ENCODE assay signal across 13 cellular contexts in genomic region chr17:66737524-66737923, GRCh38.
A peak's percentile ranks its signal among the peaks of the same experiment; 100 is the strongest.
DNase-seq lines count a peak whose midpoint lies in the region; ATAC-seq and TF ChIP-seq lines count a peak whose summit lies in the region.
"Had no signal": no experiment of that assay in that cellular context is flagged by ENCODE, and none has a peak within 500 bp of the region (broad histone marks: within the 10 kb centered on the region; RNA-seq: fewer than 3 reads in every experiment).

No MANE protein-coding gene starts in this region.

- no peaks in the 10 kb centered on the region for H3K4me1 ChIP-seq in transverse colon
- no peaks in the 10 kb centered on the region for H3K4me1 ChIP-seq in CD4-positive, alpha-beta memory T cell (ENCODE audit: insufficient read depth, low read length)
- H3K4me1 ChIP-seq: Peyer's patch had no signal

- DNase-seq in AG04450 (ENCODE audit: low read depth, low spot score): no peak
- DNase-seq in SHP77 (lab: John Stamatoyannopoulos, UW): peak; percentile 67 to 75
- DNase-seq in fibroblast of pulmonary artery (ENCODE audit: low read depth): peak; percentile 58
- peak; percentile 81 to 84 for DNase-seq in lung microvascular endothelial cell (ENCODE audit: low read depth in 2 of 2)
- no peak for DNase-seq in transverse colon
- DNase-seq in CD4-positive, alpha-beta memory T cell: no peak
- DNase-seq: AML-193; mammary epithelial cell; NCI-H1436 treated with DMSO at 0.1 percent for 48 hours; Peyer's patch; stimulated activated CD4-positive, alpha-beta T cell treated with anti-CD3 and anti-CD28 coated beads, Interleukin-12 subunit alpha, Interleukin-12 subunit beta, amount 100 ng/mL, for 4 hours had no signal

- peaks cover 0 to 2% (median 0%) of the 10 kb centered on the region in 8 donors for H3K9me3 Mint-ChIP-seq in CD4-positive, alpha-beta memory T cell

- peak overlapping the region in 1 of 7 donors; percentile 49 for H3K27ac Mint-ChIP-seq in CD4-positive, alpha-beta memory T cell

- no peak for ATAC-seq in GM21423 (IDR thresholded peaks at IDR 0.05; ENCODE audit: unreplicated experiment)
- no peak for ATAC-seq in HG02970 (IDR thresholded peaks at IDR 0.05; ENCODE audit: low FRiP score, unreplicated experiment)

- TF ChIP-seq EP300 in transverse colon (IDR thresholded peaks at IDR 0.05; ENCODE audit: low read depth): no peak

- H3K27me3 Mint-ChIP-seq in CD4-positive, alpha-beta memory T cell: no peaks in the 10 kb centered on the region

- TF ChIP-seq CTCF in AG04450 (IDR thresholded peaks at IDR 0.05; ENCODE audit: low read depth, low read length): peak; percentile 17; the same call in 1 of the 2 replicates
- TF ChIP-seq CTCF in fibroblast of pulmonary artery (IDR thresholded peaks at IDR 0.05; ENCODE audit: low read length, missing control alignments): peak; percentile 30
- TF ChIP-seq CTCF in transverse colon (IDR thresholded peaks at IDR 0.05): no peak

- POLR2A ChIA-PET in AG04450 (lab: Yijun Ruan, JAX): no interaction called here
- POLR2A ChIA-PET in CD4-positive, alpha-beta memory T cell (lab: Charles Lee; ENCODE audit: partially characterized antibody): no interaction called here

- peaks cover 0 to 2% (median 0%) of the 10 kb centered on the region in 4 donors for H3K4me1 Mint-ChIP-seq in CD4-positive, alpha-beta memory T cell

- no peaks in the 10 kb centered on the region for H3K27me3 ChIP-seq in AG04450 (ENCODE audit: control insufficient read depth, insufficient read depth, low read length)
- no peaks in the 10 kb centered on the region for H3K27me3 ChIP-seq in transverse colon
- no peaks in the 10 kb centered on the region for H3K27me3 ChIP-seq in CD4-positive, alpha-beta memory T cell (ENCODE audit: insufficient read depth, low read length)
- H3K27me3 ChIP-seq: Peyer's patch had no signal

- peaks cover 72 to 78% of the 10 kb centered on the region in 2 donors for H3K36me3 Mint-ChIP-seq in CD4-positive, alpha-beta memory T cell

- in situ Hi-C loops in transverse colon (cut with MboI; ENCODE audit: low pct_ligation_motif_present in 1 of 4, low pct_unique_long_range_greater_than_20kb in 1 of 4, low sequenced_read_pairs in 3 of 4): loop anchor here in 1 of 4 donors (25.0 kb wide), 2 partner anchors 425 to 575 kb away; no protein-coding TSS in a partner anchor

- no peaks in the 10 kb centered on the region for H3K9me3 ChIP-seq in AG04450 (ENCODE audit: control insufficient read depth, insufficient read depth, low read length)
- H3K9me3 ChIP-seq in transverse colon: no peaks in the 10 kb centered on the region
- H3K9me3 ChIP-seq in CD4-positive, alpha-beta memory T cell (ENCODE audit: control insufficient read depth in 1 of 2, low read length in 2 of 2): no peaks in the 10 kb centered on the region
- H3K9me3 ChIP-seq: Peyer's patch had no signal

- no peak overlapping the region for H3K4me3 Mint-ChIP-seq in CD4-positive, alpha-beta memory T cell

- TF ChIP-seq POLR2A in transverse colon (IDR thresholded peaks at IDR 0.05): no peak

- intact Hi-C loops in transverse colon (cut with DNase I; ENCODE audit: low total_unique reads): no loop called here
- intact Hi-C loops in CD4-positive, alpha-beta memory T cell (cut with micrococcal nuclease): no loop called here

- peaks cover 0 to 4% (median 0%) of the 10 kb centered on the region in 4 donors for H3K36me3 ChIP-seq in transverse colon
- H3K36me3 ChIP-seq in CD4-positive, alpha-beta memory T cell (ENCODE audit: insufficient read depth, low read length): peaks cover 52% of the 10 kb centered on the region

- H3K4me3 ChIP-seq in AG04450 (ENCODE audit: low read depth, low read length): no peak overlapping the region
- H3K4me3 ChIP-seq in fibroblast of pulmonary artery (replicated peaks; ENCODE audit: low read depth, low read length): no peak overlapping the region
- no peak overlapping the region for H3K4me3 ChIP-seq in transverse colon
- H3K4me3 ChIP-seq in CD4-positive, alpha-beta memory T cell (ENCODE audit: low read length in 2 of 2): no peak overlapping the region
- H3K4me3 ChIP-seq: Peyer's patch had no signal

- H3K27ac ChIP-seq in AG04450 (ENCODE audit: low read depth, low read length) (no peak overlapping the region), transverse colon (no peak overlapping the region)
- H3K27ac ChIP-seq in CD4-positive, alpha-beta memory T cell (ENCODE audit: low read depth, low read length): no peak overlapping the region
- H3K27ac ChIP-seq: Peyer's patch had no signal

- CTCF ChIA-PET in AG04450 (lab: Charles Lee): interaction anchor here (0.6 to 1.5 kb wide), 4 partner anchors 10 to 537 kb away, joined by 3 to 6 read pairs (median 4); no protein-coding TSS in a partner anchor
- CTCF ChIA-PET in CD4-positive, alpha-beta memory T cell (lab: Charles Lee; ENCODE audit: partially characterized antibody): no interaction called here

- 57 to 82% methylated on average over 2 to 12 of the region's 12 CpGs for WGBS in transverse colon (ENCODE audit: low coverage in 1 of 2), 2 donors

Comparison
In these comparisons a context has a peak if more than half of its experiments do, and no peak if none do; other contexts are left out.
1. DNase-seq: peak in SHP77 (2 of 2), fibroblast of pulmonary artery (single experiment) and lung microvascular endothelial cell (2 of 2); none in AG04450 (single experiment), transverse colon (single experiment) and CD4-positive, alpha-beta memory T cell (0 of 5).
2. CTCF ChIP-seq: peak in AG04450 (single experiment) and fibroblast of pulmonary artery (single experiment); none in transverse colon (0 of 5).